In the genomic region with DNA sequence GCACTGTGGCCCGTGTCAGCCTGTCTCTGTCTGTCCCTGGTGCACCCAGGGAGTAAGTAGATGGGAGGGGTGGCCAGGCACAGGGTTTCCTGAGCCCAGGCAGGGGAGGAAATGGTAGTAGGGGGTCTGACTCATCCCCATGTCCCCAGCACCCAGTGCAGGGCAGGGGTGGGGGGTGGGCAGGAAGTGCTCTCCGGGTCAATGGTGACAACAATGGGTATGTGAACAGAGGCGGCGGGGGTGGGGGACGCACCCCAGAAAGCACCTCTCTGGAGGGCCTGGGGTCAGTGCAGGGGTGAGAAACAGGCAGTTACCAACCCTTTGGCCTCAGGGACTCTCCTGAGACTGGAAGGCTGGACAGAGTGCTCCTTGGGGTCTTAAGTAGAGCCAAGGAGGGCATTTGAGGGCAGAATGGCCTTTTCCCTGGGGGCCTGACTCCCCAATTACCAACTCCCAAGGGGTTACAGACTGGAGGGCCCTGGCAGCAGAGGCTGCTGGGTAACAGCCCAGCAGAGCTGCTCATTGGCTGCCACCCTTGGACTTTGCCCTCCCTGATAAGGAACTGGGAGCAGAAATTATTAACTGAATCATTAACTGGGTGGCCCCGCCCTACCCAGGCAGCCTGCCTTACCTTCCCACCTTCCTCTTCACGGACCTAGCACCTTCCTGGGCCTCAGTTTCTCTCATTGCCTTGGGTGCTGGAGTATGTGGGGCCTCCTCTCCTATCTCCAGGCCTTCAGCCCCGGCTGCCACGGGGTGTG, we compare ENCODE assay signal across 8 cellular contexts. TPM values are rescaled to one million over a fixed set of nuclear protein-coding genes. Genes with fewer than 3 reads are reported as not detected.
DNase-seq lines count a peak whose midpoint lies in the region; ATAC-seq, FAIRE-seq and TF ChIP-seq lines count a peak whose summit lies in the region.

No MANE protein-coding gene starts in this region.

- in situ Hi-C loops in ACHN (cut with HindIII; ENCODE audit: low pct_ligation_motif_present, low pct_unique_long_range_greater_than_20kb, low sequenced_read_pairs) = no loop called here

- 75 to 78% methylated on average over 9 of the region's 9 CpGs for WGBS in aorta, 2 donors

- H3K9ac ChIP-seq in SK-N-MC (ENCODE audit: insufficient read length) = no peak overlapping the region

- DNase-seq in ACHN (peak; percentile 82), SK-N-MC (ENCODE audit: low read depth, low spot score) (no peak), foreskin fibroblast (peak; percentile 14 to 29), urothelium cell line (ENCODE audit: low spot score) (peak; percentile 80), aorta (no peak)

- H3K36me3 ChIP-seq in SK-N-MC (ENCODE audit: insufficient read depth, low read length) (no peaks in the 10 kb centered on the region), aorta (ENCODE audit: control insufficient read depth in 1 of 2, insufficient read depth in 2 of 2, low read length in 1 of 2) (no peaks in the 10 kb centered on the region)

- no peaks in the 10 kb centered on the region for H3K27me3 ChIP-seq in aorta (ENCODE audit: control insufficient read depth in 1 of 2, insufficient read depth in 2 of 2, low read length in 1 of 2)

- FAIRE-seq in urothelium cell line (lab: Jason Lieb, UNC) = peak; percentile 91

- H3K9me3 ChIP-seq in SK-N-MC (ENCODE audit: low read depth, low read length) (no peaks in the 10 kb centered on the region), aorta (ENCODE audit: control insufficient read depth, low read length) (no peaks in the 10 kb centered on the region)

- TF ChIP-seq CTCF in foreskin fibroblast (IDR thresholded peaks at IDR 0.05; ENCODE audit: low read depth, low read length) = no peak

- no peaks in the 10 kb centered on the region for H3K4me1 ChIP-seq in aorta (ENCODE audit: control insufficient read depth in 1 of 2, insufficient read depth in 2 of 2, low read length in 2 of 2)

- H3K4me3 ChIP-seq in SK-N-MC = peak overlapping the region; percentile 37
- no peak overlapping the region for H3K4me3 ChIP-seq in foreskin fibroblast (ENCODE audit: low read depth in 1 of 2, low read length in 2 of 2)
- no peak overlapping the region for H3K4me3 ChIP-seq in aorta (ENCODE audit: low read length in 2 of 2)

- H3K27ac ChIP-seq in SK-N-MC (peak overlapping the region; percentile 73), aorta (ENCODE audit: low read depth in 1 of 2, low read length in 2 of 2) (no peak overlapping the region)

- ATAC-seq in GM21447 (IDR thresholded peaks at IDR 0.05; ENCODE audit: unreplicated experiment) (peak; percentile 52), HG03354 (IDR thresholded peaks at IDR 0.05; ENCODE audit: poor library complexity, severe bottlenecking, unreplicated experiment) (no peak), aorta (ENCODE audit: low FRiP score) (no peak), GM21515 (IDR thresholded peaks at IDR 0.05; ENCODE audit: unreplicated experiment) (no peak)

- intact Hi-C loops in aorta (cut with DNase I) = no loop called here

RNA-seq across cellular contexts. Expression of a gene that starts 4.2 kb away (rescaled TPM):
- 1 to 10 TPM in 1 of 2 donors, under 1 TPM in 1; 0.23 to 1.1 TPM for total RNA-seq in aorta
- 1 to 10 TPM in 1 of 2 donors, under 1 TPM in 1; 0.92 to 2.3 TPM for polyA plus RNA-seq in aorta

RNA-seq across cellular contexts. Expression of a gene that starts 35.8 kb away (rescaled TPM):
- 10 to 100 TPM; 73.2 to 84.1 TPM for total RNA-seq in aorta
- 100 to 1,000 TPM; 189 to 213 TPM for polyA plus RNA-seq in aorta

RNA-seq across cellular contexts. Expression of a gene that starts 36.1 kb away (rescaled TPM):
- 1 to 10 TPM; 5.5 to 6.9 TPM for total RNA-seq in aorta
- 1 to 10 TPM; 3.5 to 4.9 TPM for polyA plus RNA-seq in aorta

Comparison
In these comparisons a context has a peak if more than half of its experiments do, and no peak if none do; other contexts are left out.
1. DNase-seq: peak in ACHN (single experiment), foreskin fibroblast (2 of 2) and urothelium cell line (single experiment); none in SK-N-MC (single experiment) and aorta (0 of 2).